34 cellular contexts compared by ENCODE assay signal in the genomic region with DNA sequence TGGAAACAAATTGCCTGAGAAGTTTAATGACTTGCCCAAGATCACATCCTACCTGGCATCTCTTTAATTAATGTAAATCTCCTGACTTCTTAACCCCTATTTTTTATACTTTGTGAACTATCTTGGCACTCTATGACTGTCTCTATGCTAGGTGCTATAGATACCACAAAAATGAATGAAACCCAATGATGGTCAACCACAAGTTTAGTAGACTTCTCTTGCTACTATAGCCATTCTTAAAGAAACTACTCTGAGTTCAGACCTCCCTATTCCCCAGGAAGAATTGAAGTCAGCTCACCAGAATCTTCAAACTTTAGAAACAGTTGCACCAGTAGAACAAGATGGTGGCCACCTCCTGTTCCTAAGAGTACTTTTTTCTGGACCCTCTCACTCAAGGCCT.
"Had no signal": no experiment of that assay in that cellular context is flagged by ENCODE, and none has a peak within 500 bp of the region (broad histone marks: within the 10 kb centered on the region; RNA-seq: fewer than 3 reads in every experiment).

No MANE protein-coding gene starts in this region.

- H3K9me3 ChIP-seq: MG63 had no signal

- H3K9ac ChIP-seq: KMS-11 had no signal

- H3K27ac ChIP-seq: KMS-11 had no signal

- H3K4me3 ChIP-seq: MG63 had no signal

- H3K36me3 ChIP-seq: MG63 had no signal

- DNase-seq: Karpas-422, Kasumi-1, MG63, MM.1S, MV-4-11, NCI-H1048, NCI-H1092, NCI-H1092 treated with DMSO at 0.1 percent for 48 hours, NCI-H1105, NCI-H1105 treated with DMSO at 0.1 percent for 48 hours, NCI-H1417, NCI-H1417 treated with DMSO at 0.1 percent for 48 hours, NCI-H1436, NCI-H1436 treated with DMSO at 0.1 percent for 48 hours, NCI-H146, NCI-H1694, NCI-H1694 treated with DMSO at 0.1 percent for 48 hours, NCI-H187, NCI-H187 treated with DMSO at 0.1 percent for 48 hours, NCI-H1930, NCI-H2029, NCI-H2029 treated with DMSO at 0.1 percent for 48 hours, NCI-H2081, NCI-H2081 treated with DMSO at 0.1 percent for 48 hours, NCI-H2107, NCI-H2171, NCI-H2171 treated with DMSO at 0.1 percent for 48 hours, NCI-H2227 treated with DMSO at 0.1 percent for 48 hours, NCI-H226, NCI-H345, NCI-H446, NCI-H446 treated with DMSO at 0.1 percent for 48 hours, NCI-H510A had no signal

- H3K27me3 ChIP-seq: MG63 had no signal

- H3K4me2 ChIP-seq: KMS-11 had no signal
